ENCODE assay signal across 9 cellular contexts in the genomic region with DNA sequence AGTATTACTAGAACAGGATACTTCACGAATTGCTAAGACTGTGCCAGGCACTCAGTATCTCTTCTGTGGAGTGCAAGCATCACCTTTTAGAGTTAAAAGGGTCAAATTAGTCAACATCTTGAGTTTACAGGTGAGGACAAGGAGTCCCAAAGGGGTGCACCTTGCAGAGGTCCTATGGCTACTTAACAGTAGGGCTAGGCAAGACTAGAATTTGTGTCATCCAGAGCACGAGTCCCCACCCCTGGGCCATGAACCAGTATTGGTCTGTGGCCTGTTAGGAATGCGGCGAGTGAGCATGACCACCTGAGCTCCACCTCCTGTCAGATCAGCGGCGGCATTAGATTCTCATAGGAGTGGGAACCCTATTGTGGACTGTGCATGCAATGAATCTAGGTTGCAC. TPM values are rescaled to one million over a fixed set of nuclear protein-coding genes. Genes with fewer than 3 reads are reported as not detected.
DNase-seq lines count a peak whose midpoint lies in the region; ATAC-seq and TF ChIP-seq lines count a peak whose summit lies in the region.
"Had no signal": no experiment of that assay in that cellular context is flagged by ENCODE, and none has a peak within 500 bp of the region (broad histone marks: within the 10 kb centered on the region; RNA-seq: fewer than 3 reads in every experiment).

No MANE protein-coding gene starts in this region.

- DNase-seq in SK-N-SH = no peak
- no peak for DNase-seq in mammary epithelial cell
- DNase-seq in transverse colon = no peak
- DNase-seq in mesenteric fat pad (ENCODE audit: low spot score) = no peak
- no peak for DNase-seq in occipital lobe (lab: John Stamatoyannopoulos, UW)
- DNase-seq: activated CD8-positive, alpha-beta memory T cell treated with anti-CD3 and anti-CD28 coated beads for 24 hours had no signal

- H3K9ac ChIP-seq in SK-N-SH (peak overlapping the region; percentile 83; the same call in 1 of the 2 replicates), mammary epithelial cell (ENCODE audit: insufficient read depth, low read length) (no peak overlapping the region), mucosa of rectum (ENCODE audit: low read depth in 1 of 2, low read length in 2 of 2) (no peak overlapping the region)

- H3K9me2 ChIP-seq in SK-N-SH = no peaks in the 10 kb centered on the region

- ATAC-seq in SK-N-SH treated with all-trans-retinoic acid at 6 μM for 48 hours (no peak), HG02973 (IDR thresholded peaks at IDR 0.05; ENCODE audit: unreplicated experiment) (no peak)

- H3K79me2 ChIP-seq in SK-N-SH (ENCODE audit: insufficient read depth) (peaks cover 7% of the 10 kb centered on the region; the same call in 1 of the 2 replicates), mammary epithelial cell (ENCODE audit: insufficient read depth, low read length) (peaks cover 8% of the 10 kb centered on the region)

- peaks cover 48% of the 10 kb centered on the region for H3F3A ChIP-seq in SK-N-SH (replicated peaks; ENCODE audit: insufficient read depth)

- TF ChIP-seq EP300 in SK-N-SH (IDR thresholded peaks at IDR 0.05; ENCODE audit: borderline replicate concordance in 1 of 2, low read depth in 1 of 2, low read length in 1 of 2) (no peak), transverse colon (IDR thresholded peaks at IDR 0.05; ENCODE audit: low read depth) (no peak)

- no peaks in the 10 kb centered on the region for H3K36me3 ChIP-seq in SK-N-SH (replicated peaks in 1 of 2; ENCODE audit: control insufficient read depth in 1 of 2, insufficient read depth in 2 of 2, low read length in 1 of 2)
- H3K36me3 ChIP-seq in mammary epithelial cell (ENCODE audit: insufficient read depth, low read length) = no peaks in the 10 kb centered on the region
- no peaks in the 10 kb centered on the region for H3K36me3 ChIP-seq in mucosa of rectum (ENCODE audit: control insufficient read depth in 2 of 2, insufficient read depth in 2 of 2, low read length in 2 of 2)
- no peaks in the 10 kb centered on the region for H3K36me3 ChIP-seq in transverse colon

- BruUV-seq in mammary epithelial cell (replicated peaks; lab: Mats Ljungman, UMichigan) = no TSS peak

- H3K27me3 ChIP-seq in SK-N-SH (ENCODE audit: insufficient read depth) (no peaks in the 10 kb centered on the region), mammary epithelial cell (ENCODE audit: insufficient read depth, low read length) (no peaks in the 10 kb centered on the region), mucosa of rectum (ENCODE audit: control insufficient read depth in 2 of 2, insufficient read depth in 2 of 2, low read length in 2 of 2) (no peaks in the 10 kb centered on the region), transverse colon (no peaks in the 10 kb centered on the region)

- H3K9me3 ChIP-seq in SK-N-SH = no peaks in the 10 kb centered on the region
- H3K9me3 ChIP-seq in mammary epithelial cell (replicated peaks; ENCODE audit: insufficient read depth, low read length) = no peaks in the 10 kb centered on the region
- no peaks in the 10 kb centered on the region for H3K9me3 ChIP-seq in mucosa of rectum (ENCODE audit: control insufficient read depth in 2 of 2, low read length in 2 of 2)
- H3K9me3 ChIP-seq in transverse colon = no peaks in the 10 kb centered on the region

- TF ChIP-seq CTCF in SK-N-SH (IDR thresholded peaks at IDR 0.05) (no peak), mammary epithelial cell (conservative IDR thresholded peaks at IDR 0.05 in 1 of 2, IDR thresholded peaks at IDR 0.05 in 1 of 2; ENCODE audit: extremely low read depth in 1 of 2, insufficient read depth in 1 of 2, low read depth in 1 of 2, low read length in 2 of 2) (no peak), transverse colon (IDR thresholded peaks at IDR 0.05) (no peak)

- H3K4me3 ChIP-seq in SK-N-SH (ENCODE audit: low read depth in 2 of 2, low read length in 1 of 2) = no peak overlapping the region
- no peak overlapping the region for H3K4me3 ChIP-seq in mammary epithelial cell (replicated peaks in 1 of 3; ENCODE audit: insufficient read depth in 1 of 3, low read depth in 2 of 3, low read length in 3 of 3)
- H3K4me3 ChIP-seq in mucosa of rectum (ENCODE audit: low read length in 2 of 2) = no peak overlapping the region
- no peak overlapping the region for H3K4me3 ChIP-seq in transverse colon

- H3K4me2 ChIP-seq in SK-N-SH (peak overlapping the region; percentile 64), mammary epithelial cell (ENCODE audit: insufficient read depth, low read depth, low read length) (peak overlapping the region; percentile 97)

- POLR2A ChIA-PET in SK-N-SH (lab: Yijun Ruan, JAX) = no interaction called here

- H4K20me1 ChIP-seq in SK-N-SH (ENCODE audit: insufficient read depth) (no peaks in the 10 kb centered on the region), mammary epithelial cell (ENCODE audit: insufficient read depth, low read length) (no peaks in the 10 kb centered on the region)

- WGBS in SK-N-SH (ENCODE audit: low lambda C conversion rate) = 96% methylated on average over 5 of the region's 6 CpGs
- WGBS in mammary epithelial cell (ENCODE audit: low coverage, missing lambda C conversion rate) = 94% methylated on average over 3 of the region's 6 CpGs
- 89 to 90% methylated on average over 2 to 6 of the region's 6 CpGs for WGBS in transverse colon (ENCODE audit: low coverage in 1 of 2), 2 donors

- dilution Hi-C loops in mammary epithelial cell (cut with HindIII; ENCODE audit: low sequenced_read_pairs) = no loop called here

- in situ Hi-C loops in mammary epithelial cell (cut with MboI; ENCODE audit: low sequenced_read_pairs in 2 of 2) (no loop called here), transverse colon (cut with MboI; ENCODE audit: low pct_ligation_motif_present in 1 of 4, low pct_unique_long_range_greater_than_20kb in 1 of 4, low sequenced_read_pairs in 3 of 4) (no loop called here)

- H3K4me1 ChIP-seq in SK-N-SH (ENCODE audit: control insufficient read depth in 1 of 2, insufficient read depth in 2 of 2, low read depth in 1 of 2, low read length in 1 of 2) (peaks cover 7 to 16% of the 10 kb centered on the region in 2 experiments; a peak in 3 of 4 replicates), mammary epithelial cell (ENCODE audit: insufficient read depth, low read length) (peaks cover 41% of the 10 kb centered on the region), mucosa of rectum (ENCODE audit: control insufficient read depth in 2 of 2, insufficient read depth in 2 of 2, low read length in 2 of 2) (peaks cover 17 to 22% of the 10 kb centered on the region in 2 donors), transverse colon (peaks cover 13 to 35% (median 27%) of the 10 kb centered on the region in 4 donors)

- TF ChIP-seq POLR2A in transverse colon (IDR thresholded peaks at IDR 0.05) = no peak

- H2AFZ ChIP-seq in SK-N-SH (ENCODE audit: low read depth) (no peak overlapping the region), mammary epithelial cell (ENCODE audit: low read depth, low read length) (no peak overlapping the region)

- no peak for TF ChIP-seq RAD21 in SK-N-SH (IDR thresholded peaks at IDR 0.05; ENCODE audit: low read length)

- intact Hi-C loops in mammary epithelial cell (cut with micrococcal nuclease) (no loop called here), transverse colon (cut with DNase I; ENCODE audit: low total_unique reads) (no loop called here)

- peak overlapping the region; percentile 84 to 100; a peak in 3 of 4 replicates for H3K27ac ChIP-seq in SK-N-SH (ENCODE audit: low read depth in 2 of 2, low read length in 1 of 2)
- H3K27ac ChIP-seq in mammary epithelial cell (ENCODE audit: insufficient read depth, low read depth, low read length) = peak overlapping the region; percentile 100
- peak overlapping the region; percentile 83 to 87 for H3K27ac ChIP-seq in mucosa of rectum (ENCODE audit: low read depth in 2 of 2, low read length in 2 of 2)
- peak overlapping the region; percentile 85 to 98 (median 88) for H3K27ac ChIP-seq in transverse colon

- CTCF ChIA-PET in SK-N-SH (lab: Yijun Ruan, JAX) (interaction anchor here (0.7 to 1.2 kb wide), 3 partner anchors 8 to 23 kb away, joined by 3 to 4 read pairs (median 3); no protein-coding TSS in a partner anchor), mammary epithelial cell (lab: Charles Lee; ENCODE audit: low non-redundant PET) (interaction anchor here (0.6 kb wide), 1 partner anchor 17 kb away, joined by 7 read pairs; no protein-coding TSS in a partner anchor)

TF ChIP-seq in SK-N-SH, 30 proteins besides CTCF, POLR2A, EP300 and RAD21 (continues in another document):
- no peak for TF ChIP-seq FOXJ3 (CRISPR knock-in tag; IDR thresholded peaks at IDR 0.05)
- no peak for TF ChIP-seq ELF1 (IDR thresholded peaks at IDR 0.05)
- no peak for TF ChIP-seq SMC3 (IDR thresholded peaks at IDR 0.05; ENCODE audit: low read depth, low read length)

TF ChIP-seq in SK-N-SH treated with all-trans-retinoic acid at 6 μM for 48 hours, 23 proteins besides CTCF, POLR2A, EP300 and RAD21:
- TF ChIP-seq ARNTL (CRISPR knock-in tag; IDR thresholded peaks at IDR 0.05; ENCODE audit: borderline replicate concordance, low read depth) = no peak
- no peak for TF ChIP-seq TOX (CRISPR knock-in tag; IDR thresholded peaks at IDR 0.05; ENCODE audit: borderline replicate concordance)
- TF ChIP-seq OSR1 (CRISPR knock-in tag; IDR thresholded peaks at IDR 0.05) = no peak

RNA-seq across cellular contexts. Expression of gene DSTN, which starts 10.5 kb away (rescaled TPM):
- polyA plus RNA-seq in SK-N-SH (2012; rRNA removed) (151 and 167 TPM in 2 replicates), mammary epithelial cell (211 TPM)
- polyA plus RNA-seq in SK-N-SH (2012; cell fraction: cytosol; rRNA removed) = 249 and 348 TPM in 2 replicates
- polyA plus RNA-seq in SK-N-SH (2012; cell fraction: nucleus; rRNA removed) = 57.6 and 74.2 TPM in 2 replicates
- total RNA-seq in mammary epithelial cell (100 to 1,000 TPM; 398 to 428 TPM), transverse colon (100 to 1,000 TPM; 280 to 589 (median 373) TPM), mesenteric fat pad (165 TPM), occipital lobe (295 TPM)
- 110 TPM for polyA minus RNA-seq in mammary epithelial cell

RNA-seq across cellular contexts. Expression of gene BFSP1, which starts 28.2 kb away (rescaled TPM):
- polyA plus RNA-seq in SK-N-SH (2012; rRNA removed) (6.7 and 7.1 TPM in 2 replicates), mammary epithelial cell (2.2 TPM)
- 8.9 and 9.2 TPM in 2 replicates for polyA plus RNA-seq in SK-N-SH (2012; cell fraction: cytosol; rRNA removed)
- polyA plus RNA-seq in SK-N-SH (2012; cell fraction: nucleus; rRNA removed) = 5.6 and 5.9 TPM in 2 replicates
- total RNA-seq in mammary epithelial cell (1 to 10 TPM; 1.3 to 3.2 TPM), transverse colon (under 1 TPM in 3 of 4 donors, not detected in 1; 0.75 to 1.00 (median 0.82) TPM), mesenteric fat pad (not detected), occipital lobe (0.31 TPM)
- polyA minus RNA-seq in mammary epithelial cell = not detected
